ENCODE assay signal across 8 cellular contexts in genomic region chr2:176653856-176654443, GRCh38.
A peak's percentile ranks its signal among the peaks of the same experiment; 100 is the strongest.
DNase-seq lines count a peak whose midpoint lies in the region; ATAC-seq and TF ChIP-seq lines count a peak whose summit lies in the region.

No MANE protein-coding gene starts in this region.

- DNase-seq in Daoy (ENCODE audit: low read depth), result peak; percentile 81
- DNase-seq in HK-2 (ENCODE audit: unreplicated experiment), result peak; percentile 61
- peak; percentile 83 for DNase-seq in NT2/D1 (ENCODE audit: low read depth, low spot score)
- DNase-seq in body of pancreas, result peak; percentile 31 to 56 (median 40)
- peak; percentile 87 for DNase-seq in islet precursor cell
- DNase-seq in stimulated activated CD4-positive, alpha-beta T cell treated with anti-CD3 and anti-CD28 coated beads, Interleukin-4, amount 100 ng/mL, for 24 hours, result peak; percentile 17
- DNase-seq in NCI-H187 (lab: John Stamatoyannopoulos, UW), result no peak

- TF ChIP-seq CTCF in body of pancreas (IDR thresholded peaks at IDR 0.05), result peak; percentile 20 to 52 (median 43)

- 28 to 33% methylated on average over 10 of the region's 10 CpGs for WGBS in body of pancreas, 2 donors

- no peak overlapping the region for H3K9ac ChIP-seq in NT2/D1 (ENCODE audit: insufficient read length, low read depth)

- TF ChIP-seq POLR2A in body of pancreas (IDR thresholded peaks at IDR 0.05), result no peak

- no peak overlapping the region for H3K4me3 ChIP-seq in NT2/D1 (ENCODE audit: insufficient read length, low read depth)
- no peak overlapping the region for H3K4me3 ChIP-seq in body of pancreas

- H3K27me3 ChIP-seq in NT2/D1 (ENCODE audit: insufficient read depth, insufficient read length), result no peaks in the 10 kb centered on the region
- H3K27me3 ChIP-seq in body of pancreas, result no peaks in the 10 kb centered on the region

- H3K4me1 ChIP-seq in NT2/D1 (ENCODE audit: insufficient read depth, insufficient read length) (no peaks in the 10 kb centered on the region), body of pancreas (no peaks in the 10 kb centered on the region)

- ATAC-seq in GM19467 (IDR thresholded peaks at IDR 0.05; ENCODE audit: unreplicated experiment) (peak; percentile 91), body of pancreas (peak; percentile 65)

- H3K9me3 ChIP-seq in NT2/D1 (ENCODE audit: insufficient read depth, low read length) (no peaks in the 10 kb centered on the region), body of pancreas (no peaks in the 10 kb centered on the region)

- H3K27ac ChIP-seq in body of pancreas, result no peak overlapping the region

- H3K36me3 ChIP-seq in NT2/D1 (ENCODE audit: insufficient read depth, insufficient read length, low read length) (no peaks in the 10 kb centered on the region), body of pancreas (replicated peaks in 1 of 2; ENCODE audit: insufficient read depth in 1 of 2, low read depth in 2 of 2) (no peaks in the 10 kb centered on the region)

- intact Hi-C loops in body of pancreas (cut with DNase I), result no loop called here

Comparison
In these comparisons a context has a peak if more than half of its experiments do, and no peak if none do; other contexts are left out.
1. DNase-seq: peak in Daoy (single experiment), HK-2 (single experiment), NT2/D1 (single experiment), body of pancreas (4 of 4), islet precursor cell (single experiment) and stimulated activated CD4-positive, alpha-beta T cell treated with anti-CD3 and anti-CD28 coated beads, Interleukin-4, amount 100 ng/mL, for 24 hours (single experiment); none in NCI-H187 (0 of 2).